Comparison of ENCODE assay signal across 1 cellular context in genomic region chr17:48636177-48637018, GRCh38.
A peak's percentile ranks its signal among the peaks of the same experiment; 100 is the strongest.
TF ChIP-seq lines count a peak whose summit lies in the region.

No MANE protein-coding gene starts in this region.

TF ChIP-seq in K562, 482 proteins besides CTCF, POLR2A, EP300 and RAD21 (continued from another document and continues in another):
- TF ChIP-seq MGA (IDR thresholded peaks at IDR 0.05) (peak; percentile 80), ZNF395 (CRISPR knock-in tag; IDR thresholded peaks at IDR 0.05) (no peak), ARID3B (CRISPR knock-in tag; IDR thresholded peaks at IDR 0.05; ENCODE audit: borderline replicate concordance) (no peak), E2F1 (CRISPR knock-in tag; IDR thresholded peaks at IDR 0.05) (no peak), BRD4 (IDR thresholded peaks at IDR 0.05) (no peak), MAZ (CRISPR knock-in tag; conservative IDR thresholded peaks at IDR 0.05 in 1 of 2, IDR thresholded peaks at IDR 0.05 in 1 of 2) (peak in 1 of 2 experiments; percentile 58; a peak in 1 of 4 replicates), FOXK2 (conservative IDR thresholded peaks at IDR 0.05 in 1 of 2, IDR thresholded peaks at IDR 0.05 in 1 of 2; ENCODE audit: low read depth in 2 of 2) (no peak), ZNF583 (CRISPR knock-in tag; IDR thresholded peaks at IDR 0.05) (no peak), ZNF830 (CRISPR knock-in tag; IDR thresholded peaks at IDR 0.05) (no peak), CTBP1 (IDR thresholded peaks at IDR 0.05; ENCODE audit: borderline replicate concordance) (peak; percentile 60; the same call in 1 of the 2 replicates), MTA1 (IDR thresholded peaks at IDR 0.05; ENCODE audit: borderline replicate concordance) (no peak), XRCC3 (IDR thresholded peaks at IDR 0.05) (no peak), ARID2 (IDR thresholded peaks at IDR 0.05) (peak; percentile 37; the same call in 1 of the 2 replicates), ZNF133 (CRISPR knock-in tag; IDR thresholded peaks at IDR 0.05) (no peak), CCNT2 (IDR thresholded peaks at IDR 0.05; ENCODE audit: borderline replicate concordance, extremely low read depth, insufficient read length, low read depth, low read length) (peak; percentile 67), WHSC1 (IDR thresholded peaks at IDR 0.05; ENCODE audit: low read length) (no peak), ZNF655 (CRISPR knock-in tag; IDR thresholded peaks at IDR 0.05) (no peak), NUFIP1 (IDR thresholded peaks at IDR 0.05; ENCODE audit: partially characterized antibody) (no peak), ZNF398 (CRISPR knock-in tag; IDR thresholded peaks at IDR 0.05) (no peak), ZNF263 (CRISPR knock-in tag; IDR thresholded peaks at IDR 0.05; ENCODE audit: borderline replicate concordance) (no peak), GTF2B (IDR thresholded peaks at IDR 0.05; ENCODE audit: extremely low read depth, insufficient read length) (no peak), SMAD1 (IDR thresholded peaks at IDR 0.05; ENCODE audit: low read depth, low read length, partially characterized antibody) (no peak), E2F5 (CRISPR knock-in tag; IDR thresholded peaks at IDR 0.05) (no peak), PYGO2 (tag; IDR thresholded peaks at IDR 0.05) (no peak), L3MBTL2 (IDR thresholded peaks at IDR 0.05) (peak; percentile 87), NFXL1 (CRISPR knock-in tag; IDR thresholded peaks at IDR 0.05) (no peak), NEUROD1 (IDR thresholded peaks at IDR 0.05; ENCODE audit: borderline replicate concordance, low read depth, low read length, partially characterized antibody) (no peak), FOS (IDR thresholded peaks at IDR 0.05; ENCODE audit: extremely low read depth, insufficient read length) (no peak), ZNF778 (CRISPR knock-in tag; IDR thresholded peaks at IDR 0.05) (no peak)
